In genomic region chr19:51090471-51090870, GRCh38 we compare ENCODE assay signal across 26 cellular contexts. TPM values are rescaled to one million over a fixed set of nuclear protein-coding genes. Genes with fewer than 3 reads are reported as not detected.
"Had no signal": no experiment of that assay in that cellular context is flagged by ENCODE, and none has a peak within 500 bp of the region (broad histone marks: within the 10 kb centered on the region; RNA-seq: fewer than 3 reads in every experiment).

No MANE protein-coding gene starts in this region.

- H3K27ac ChIP-seq: PC-9, VCaP had no signal

- H3K4me3 ChIP-seq: PC-9 had no signal

- H3K4me2 ChIP-seq: PC-9 had no signal

- FAIRE-seq: TTC549 had no signal

- H2AFZ ChIP-seq: PC-9 had no signal

- DNase-seq: activated CD4-positive, alpha-beta memory T cell treated with anti-CD3 and anti-CD28 coated beads for 36 hours; activated CD4-positive, alpha-beta T cell treated with anti-CD3 and anti-CD28 coated beads, Interleukin-2, amount 10 ng/mL, durations not matched to agents 7 days and 5 days; activated CD4-positive, CD25-positive, alpha-beta regulatory T cell; activated CD8-positive, alpha-beta memory T cell treated with anti-CD3 and anti-CD28 coated beads for 24 hours; activated gamma-delta T cell; activated naive CD4-positive, alpha-beta T cell treated with anti-CD3 and anti-CD28 coated beads for 36 hours; activated T-cell treated with anti-CD3 and anti-CD28 coated beads, Interleukin-2, amount 50 U/mL, for 48 hours; cerebellar nuclear complex; Karpas-422; MM.1S; NCI-H1105; NCI-H1436; NCI-H187; NCI-H2107; NCI-H510A treated with DMSO at 0.1 percent for 48 hours; NCI-H69; NK-92 treated with Interleukin-12 subunit alpha and Interleukin-12 subunit beta, amount 100 ng/mL, for 24 hours; SIG-M5; T-cell; T-helper 2 cell; T1000 had no signal

- ATAC-seq: activated T-helper 17 cell treated with anti-CD3 and anti-CD28 coated beads, Interleukin-2, amount 50 U/mL, for 72 hours; T-cell had no signal

RNA-seq across cellular contexts. Expression of gene KLK13, which starts 25.6 kb away (rescaled TPM):
- total RNA-seq: activated CD4-positive, alpha-beta memory T cell treated with anti-CD3 and anti-CD28 coated beads for 36 hours; activated CD4-positive, alpha-beta T cell treated with anti-CD3 and anti-CD28 coated beads, Interleukin-2, amount 10 ng/mL, durations not matched to agents 7 days and 5 days; activated naive CD4-positive, alpha-beta T cell treated with anti-CD3 and anti-CD28 coated beads for 36 hours; activated T-helper 17 cell treated with anti-CD3 and anti-CD28 coated beads, Interleukin-2, amount 50 U/mL, for 72 hours; cardiac septum; PC-9; T-cell had no signal

RNA-seq across cellular contexts. Expression of gene SIGLEC9, which starts 34.2 kb away (rescaled TPM):
- total RNA-seq: PC-9 had no signal

RNA-seq across cellular contexts. Expression of gene SIGLEC7, which starts 51.6 kb away (rescaled TPM):
- total RNA-seq: activated CD4-positive, alpha-beta memory T cell treated with anti-CD3 and anti-CD28 coated beads for 36 hours; activated CD4-positive, alpha-beta T cell treated with anti-CD3 and anti-CD28 coated beads, Interleukin-2, amount 10 ng/mL, durations not matched to agents 7 days and 5 days; activated naive CD4-positive, alpha-beta T cell treated with anti-CD3 and anti-CD28 coated beads for 36 hours; activated T-helper 17 cell treated with anti-CD3 and anti-CD28 coated beads, Interleukin-2, amount 50 U/mL, for 72 hours; PC-9 had no signal
